23 cellular contexts compared by ENCODE assay signal in the genomic region with DNA sequence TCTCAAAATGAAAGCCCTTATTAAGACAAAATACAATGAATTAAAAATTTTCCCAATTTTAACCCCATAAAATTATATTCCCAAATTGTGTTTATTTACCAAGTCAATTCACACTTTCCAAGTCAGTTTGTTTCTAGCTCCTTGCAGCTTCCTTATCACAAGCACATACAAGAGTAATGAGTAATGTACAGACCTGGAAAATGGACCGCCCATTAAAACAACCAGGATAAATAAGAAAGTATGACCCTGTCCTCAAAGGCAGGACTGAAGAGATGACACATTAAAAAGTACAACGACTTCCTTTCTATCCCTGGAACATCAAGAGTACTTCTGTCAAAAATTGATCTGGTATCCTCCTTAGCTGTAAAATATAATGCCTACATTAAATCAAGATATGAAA.
"Had no signal": no experiment of that assay in that cellular context is flagged by ENCODE, and none has a peak within 500 bp of the region (broad histone marks: within the 10 kb centered on the region; RNA-seq: fewer than 3 reads in every experiment).

No MANE protein-coding gene starts in this region.

- H3K27me3 Mint-ChIP-seq: dendritic cell treated with granulocyte-macrophage colony-stimulating factor and Interleukin-4, amounts not matched to agents 40 ng/mL and 50 ng/mL, for 4 days; naive B cell; stimulated activated naive B cell treated with anti-CD40 and anti-IgM and Interleukin-4, amounts not matched to agents 10 μg/mL and 1 μg/mL and 100 μg/mL, for 72 hours had no signal

- H3K4me1 ChIP-seq: left ventricle myocardium inferior, right atrium auricular region, thyroid gland, upper lobe of right lung had no signal

- H3K27me3 ChIP-seq: neutrophil, ovary, right atrium auricular region, stomach, thyroid gland, upper lobe of right lung had no signal

- H3K4me1 Mint-ChIP-seq: naive B cell; stimulated activated naive B cell treated with anti-CD40 and anti-IgM and Interleukin-4, amounts not matched to agents 10 μg/mL and 1 μg/mL and 100 μg/mL, for 72 hours had no signal

- DNase-seq: activated CD4-positive, alpha-beta T cell treated with anti-CD3 and anti-CD28 coated beads for 4 hours; activated CD4-positive, alpha-beta T cell treated with anti-CD3 and anti-CD28 coated beads, Interleukin-2, amount 50 U/mL, for 4 hours; activated effector memory CD4-positive, alpha-beta T cell treated with Interleukin-2 at 50 U/mL for 16 hours; activated naive CD4-positive, alpha-beta T cell treated with Interleukin-2 at 50 U/mL for 16 hours; activated T-cell treated with anti-CD3 and anti-CD28 coated beads for 4 hours; aorta; central memory CD4-positive, alpha-beta T cell; left ventricle myocardium inferior; naive B cell; nephron progenitor cell; ovary; stimulated activated CD4-positive, alpha-beta T cell treated with anti-CD3 and anti-CD28 coated beads, Interleukin-15, amount 100 ng/mL, for 24 hours; stimulated activated CD4-positive, alpha-beta T cell treated with anti-CD3 and anti-CD28 coated beads, Interleukin-2, amount 100 ng/mL, for 24 hours; stimulated activated naive B cell treated with anti-CD40 and anti-IgM and Interleukin-4, amounts not matched to agents 10 μg/mL and 1 μg/mL and 100 μg/mL, for 72 hours; stomach; thyroid gland; upper lobe of right lung had no signal

- H3K9me3 ChIP-seq: left ventricle myocardium inferior, neutrophil, ovary, right atrium auricular region, stomach, thyroid gland, upper lobe of right lung had no signal

- H3K4me3 ChIP-seq: left ventricle myocardium inferior, ovary, right atrium auricular region, stomach, thyroid gland, upper lobe of right lung had no signal

- H3K27ac ChIP-seq: left ventricle myocardium inferior, neutrophil, ovary, right atrium auricular region, stomach, thyroid gland, upper lobe of right lung, VCaP had no signal

- H3K9me3 Mint-ChIP-seq: dendritic cell treated with granulocyte-macrophage colony-stimulating factor and Interleukin-4, amounts not matched to agents 40 ng/mL and 50 ng/mL, for 4 days; nephron progenitor cell; stimulated activated naive B cell treated with anti-CD40 and anti-IgM and Interleukin-4, amounts not matched to agents 10 μg/mL and 1 μg/mL and 100 μg/mL, for 72 hours had no signal

- H3K36me3 Mint-ChIP-seq: activated naive CD8-positive, alpha-beta T cell; brain; naive B cell; stimulated activated naive B cell treated with anti-CD40 and anti-IgM and Interleukin-4, amounts not matched to agents 10 μg/mL and 1 μg/mL and 100 μg/mL, for 72 hours had no signal

- ATAC-seq: stimulated activated naive B cell treated with anti-CD40 and anti-IgM and Interleukin-4, amounts not matched to agents 10 μg/mL and 1 μg/mL and 100 μg/mL, for 72 hours; upper lobe of right lung had no signal

- H3K4me3 Mint-ChIP-seq: activated naive CD8-positive, alpha-beta T cell; brain; dendritic cell treated with granulocyte-macrophage colony-stimulating factor and Interleukin-4, amounts not matched to agents 40 ng/mL and 50 ng/mL, for 4 days; naive B cell; nephron progenitor cell; stimulated activated naive B cell treated with anti-CD40 and anti-IgM and Interleukin-4, amounts not matched to agents 10 μg/mL and 1 μg/mL and 100 μg/mL, for 72 hours had no signal

- H3K27ac Mint-ChIP-seq: activated naive CD8-positive, alpha-beta T cell; dendritic cell treated with granulocyte-macrophage colony-stimulating factor and Interleukin-4, amounts not matched to agents 40 ng/mL and 50 ng/mL, for 4 days; naive B cell; nephron progenitor cell; stimulated activated naive B cell treated with anti-CD40 and anti-IgM and Interleukin-4, amounts not matched to agents 10 μg/mL and 1 μg/mL and 100 μg/mL, for 72 hours had no signal

- H3K36me3 ChIP-seq: left ventricle myocardium inferior, neutrophil, ovary, right atrium auricular region, stomach, thyroid gland, upper lobe of right lung had no signal
